In the genomic region with DNA sequence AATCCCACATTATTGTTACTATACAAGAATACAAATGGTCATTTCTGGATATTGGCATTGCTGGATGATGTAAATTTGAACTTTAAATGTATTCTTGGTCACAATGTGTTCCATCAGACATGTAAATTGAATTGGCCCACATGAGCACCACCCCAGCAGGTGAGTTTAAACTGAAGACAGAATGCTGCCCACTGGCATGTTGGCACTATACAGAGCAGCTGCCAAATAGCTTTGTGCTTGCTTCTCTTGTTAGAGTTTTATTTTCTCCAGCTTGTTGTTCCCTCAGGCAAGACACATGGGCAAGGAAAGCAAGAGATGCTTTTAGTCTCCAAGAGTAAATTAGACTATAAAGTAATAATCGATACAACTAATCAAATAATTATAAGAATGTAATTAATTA, we compare ENCODE assay signal across 14 cellular contexts.
DNase-seq lines count a peak whose midpoint lies in the region; ATAC-seq and TF ChIP-seq lines count a peak whose summit lies in the region.
"Had no signal": no experiment of that assay in that cellular context is flagged by ENCODE, and none has a peak within 500 bp of the region (broad histone marks: within the 10 kb centered on the region; RNA-seq: fewer than 3 reads in every experiment).

No MANE protein-coding gene starts in this region.

- DNase-seq in G401 (ENCODE audit: low spot score) (peak; percentile 18), SK-N-SH (no peak), epithelial cell of prostate (ENCODE audit: low read depth, low spot score) (no peak), ovary (no peak), NCI-H1105 treated with DMSO at 0.1 percent for 48 hours (lab: John Stamatoyannopoulos, UW) (no peak), immature natural killer cell (no peak)
- DNase-seq: Caco-2; CD8-positive, alpha-beta memory T cell; DMS79; GDM1; GOT3; H9 had no signal

- H4K20me1 ChIP-seq in SK-N-SH (ENCODE audit: insufficient read depth): no peaks in the 10 kb centered on the region

- ATAC-seq in HG03520 (IDR thresholded peaks at IDR 0.05; ENCODE audit: unreplicated experiment): no peak

- peaks cover 0 to 8% (median 7%) of the 10 kb centered on the region in 6 donors for H3K9me3 Mint-ChIP-seq in immature natural killer cell
- H3K9me3 Mint-ChIP-seq: CD8-positive, alpha-beta memory T cell had no signal

- no peak overlapping the region for H3K9ac ChIP-seq in SK-N-SH

- no peak overlapping the region for H2AFZ ChIP-seq in SK-N-SH (ENCODE audit: low read depth)

- H3K9me3 ChIP-seq in SK-N-SH: no peaks in the 10 kb centered on the region
- no peaks in the 10 kb centered on the region for H3K9me3 ChIP-seq in ovary
- H3K9me3 ChIP-seq: Caco-2 had no signal

- peak overlapping the region; percentile 25 to 28; a peak in 3 of 4 replicates for H3K27ac ChIP-seq in SK-N-SH (ENCODE audit: low read depth in 2 of 2, low read length in 1 of 2)
- H3K27ac ChIP-seq in epithelial cell of prostate: peak overlapping the region; percentile 87
- no peak overlapping the region for H3K27ac ChIP-seq in ovary

- H3F3A ChIP-seq in SK-N-SH (replicated peaks; ENCODE audit: insufficient read depth): peaks cover 3% of the 10 kb centered on the region

- H3K4me3 ChIP-seq in SK-N-SH (ENCODE audit: low read depth in 2 of 2, low read length in 1 of 2) (no peak overlapping the region), ovary (no peak overlapping the region)

- H3K79me2 ChIP-seq in SK-N-SH (ENCODE audit: insufficient read depth): no peaks in the 10 kb centered on the region

- H3K36me3 Mint-ChIP-seq in immature natural killer cell: no peaks in the 10 kb centered on the region
- H3K36me3 Mint-ChIP-seq: CD14-positive monocyte; CD8-positive, alpha-beta memory T cell had no signal

- H3K4me2 ChIP-seq in SK-N-SH: no peak overlapping the region

- no peaks in the 10 kb centered on the region for H3K27me3 ChIP-seq in SK-N-SH (ENCODE audit: insufficient read depth)
- H3K27me3 ChIP-seq in ovary: no peaks in the 10 kb centered on the region

- CTCF ChIA-PET in SK-N-SH (lab: Yijun Ruan, JAX): no interaction called here

- H3K4me3 Mint-ChIP-seq in immature natural killer cell: no peak overlapping the region
- H3K4me3 Mint-ChIP-seq: CD14-positive monocyte; CD8-positive, alpha-beta memory T cell; H9 had no signal

- no peaks in the 10 kb centered on the region for H3K9me2 ChIP-seq in SK-N-SH

- no peaks in the 10 kb centered on the region for H3K4me1 Mint-ChIP-seq in immature natural killer cell
- H3K4me1 Mint-ChIP-seq: CD14-positive monocyte; CD8-positive, alpha-beta memory T cell; H9 had no signal

- peaks cover 0 to 3% (median 2%) of the 10 kb centered on the region in 3 donors for H3K27me3 Mint-ChIP-seq in immature natural killer cell (ENCODE audit: low read depth in 3 of 3)

- TF ChIP-seq EP300 in SK-N-SH (IDR thresholded peaks at IDR 0.05; ENCODE audit: borderline replicate concordance in 1 of 2, low read depth in 1 of 2, low read length in 1 of 2) (no peak), ovary (IDR thresholded peaks at IDR 0.05) (no peak)

- intact Hi-C loops in ovary (cut with DNase I): no loop called here

- TF ChIP-seq POLR2A in ovary (IDR thresholded peaks at IDR 0.05): no peak

- TF ChIP-seq CTCF in SK-N-SH (IDR thresholded peaks at IDR 0.05): no peak
- no peak for TF ChIP-seq CTCF in ovary (IDR thresholded peaks at IDR 0.05)

- in situ Hi-C loops in G401 (cut with HindIII; ENCODE audit: low sequenced_read_pairs): no loop called here

- TF ChIP-seq RAD21 in SK-N-SH (IDR thresholded peaks at IDR 0.05; ENCODE audit: low read length): no peak

- H3K4me1 ChIP-seq in SK-N-SH (ENCODE audit: control insufficient read depth in 1 of 2, insufficient read depth in 2 of 2, low read depth in 1 of 2, low read length in 1 of 2) (peaks cover 0 to 5% of the 10 kb centered on the region in 2 experiments; a peak in 2 of 4 replicates), ovary (ENCODE audit: insufficient read depth) (no peaks in the 10 kb centered on the region)
- H3K4me1 ChIP-seq: Caco-2 had no signal

- H3K27ac Mint-ChIP-seq in immature natural killer cell: no peak overlapping the region
- H3K27ac Mint-ChIP-seq: CD14-positive monocyte; CD8-positive, alpha-beta memory T cell; H9 had no signal

- POLR2A ChIA-PET in SK-N-SH (lab: Yijun Ruan, JAX): no interaction called here

- 26% methylated on average over 1 of the region's 1 CpG for WGBS in SK-N-SH (ENCODE audit: low lambda C conversion rate)
- whole genome bisulfite sequencing in ovary, 3 donors: 90 to 94% (median 93%) methylated on average over 1 of the region's 1 CpG

- H3K36me3 ChIP-seq in SK-N-SH (replicated peaks in 1 of 2; ENCODE audit: control insufficient read depth in 1 of 2, insufficient read depth in 2 of 2, low read length in 1 of 2) (no peaks in the 10 kb centered on the region), ovary (no peaks in the 10 kb centered on the region)

TF ChIP-seq in SK-N-SH, 30 proteins besides CTCF, POLR2A, EP300 and RAD21:
- TF ChIP-seq MXI1 (IDR thresholded peaks at IDR 0.05; ENCODE audit: low read depth, low read length) (no peak), USF2 (IDR thresholded peaks at IDR 0.05; ENCODE audit: borderline replicate concordance, low read depth, low read length) (no peak), REST (IDR thresholded peaks at IDR 0.05; ENCODE audit: low read depth, low read length) (no peak), TCF12 (IDR thresholded peaks at IDR 0.05) (no peak), RFX5 (IDR thresholded peaks at IDR 0.05; ENCODE audit: low read length) (no peak), RXRA (IDR thresholded peaks at IDR 0.05; ENCODE audit: borderline replicate concordance, low read depth) (no peak), SIN3A (IDR thresholded peaks at IDR 0.05; ENCODE audit: borderline replicate concordance, low read depth, low read length) (no peak), FOXM1 (IDR thresholded peaks at IDR 0.05; ENCODE audit: low read depth) (no peak), CHD2 (IDR thresholded peaks at IDR 0.05; ENCODE audit: low read length, partially characterized antibody) (no peak), NFIC (IDR thresholded peaks at IDR 0.05; ENCODE audit: borderline replicate concordance) (no peak)

Comparison
In these comparisons a context has a peak if more than half of its experiments do, and no peak if none do; other contexts are left out.
1. H3K27ac ChIP-seq: peak in SK-N-SH (2 of 2) and epithelial cell of prostate (single experiment); none in ovary (0 of 2).